12 cellular contexts compared by ENCODE assay signal in genomic region chr12:121288158-121288848, GRCh38. TPM values are rescaled to one million over a fixed set of nuclear protein-coding genes. Genes with fewer than 3 reads are reported as not detected.
DNase-seq lines count a peak whose midpoint lies in the region; ATAC-seq and TF ChIP-seq lines count a peak whose summit lies in the region.
"Had no signal": no experiment of that assay in that cellular context is flagged by ENCODE, and none has a peak within 500 bp of the region (broad histone marks: within the 10 kb centered on the region; RNA-seq: fewer than 3 reads in every experiment).

No MANE protein-coding gene starts in this region.

- H3K4me1 ChIP-seq in HUES64 (ENCODE audit: insufficient read depth, low read length) (peaks cover 12% of the 10 kb centered on the region), trophoblast cell (ENCODE audit: control insufficient read depth in 1 of 2, insufficient read depth in 2 of 2, low read length in 2 of 2) (peaks cover 0 to 4% of the 10 kb centered on the region in 2 experiments)
- H3K4me1 ChIP-seq: pancreas had no signal

- H3K79me2 ChIP-seq in trophoblast cell (ENCODE audit: control insufficient read depth, insufficient read depth, low read length, poor library complexity), result no peaks in the 10 kb centered on the region

- H3K9me3 ChIP-seq in HUES64 (ENCODE audit: insufficient read depth, low read depth, low read length) (no peaks in the 10 kb centered on the region), trophoblast cell (ENCODE audit: insufficient read depth, low read depth, low read length) (no peaks in the 10 kb centered on the region)
- H3K9me3 ChIP-seq: pancreas had no signal

- ATAC-seq in HG02981 (IDR thresholded peaks at IDR 0.05; ENCODE audit: unreplicated experiment), result no peak
- ATAC-seq: pancreas had no signal

- H3K4me3 ChIP-seq in HUES64 (ENCODE audit: low read length) (no peak overlapping the region), coronary artery (no peak overlapping the region), trophoblast cell (ENCODE audit: low read depth, low read length) (no peak overlapping the region)
- H3K4me3 ChIP-seq: pancreas had no signal

- H3K27me3 ChIP-seq in HUES64 (ENCODE audit: insufficient read depth, low read length) (no peaks in the 10 kb centered on the region), trophoblast cell (ENCODE audit: insufficient read depth, low read length) (no peaks in the 10 kb centered on the region)
- H3K27me3 ChIP-seq: pancreas had no signal

- H2BK5ac ChIP-seq in trophoblast cell (ENCODE audit: low read depth, low read length, poor library complexity), result no peak overlapping the region

- H3K79me1 ChIP-seq in trophoblast cell (ENCODE audit: low read length), result no peaks in the 10 kb centered on the region

- no peak overlapping the region for H3K4me2 ChIP-seq in trophoblast cell (ENCODE audit: low read length)

- no peak overlapping the region for H2BK120ac ChIP-seq in trophoblast cell (ENCODE audit: insufficient read depth, low read length, poor library complexity)

- no peak for TF ChIP-seq CTCF in coronary artery (IDR thresholded peaks at IDR 0.05)

- H3K36me3 ChIP-seq in HUES64 (ENCODE audit: insufficient read depth, low read length) (peaks cover 8% of the 10 kb centered on the region; the same call in 1 of the 2 replicates), trophoblast cell (ENCODE audit: control insufficient read depth in 1 of 2, insufficient read depth in 2 of 2, low read length in 2 of 2) (peaks cover 0 to 2% of the 10 kb centered on the region in 2 experiments)
- H3K36me3 ChIP-seq: pancreas had no signal

- no peak overlapping the region for H3K14ac ChIP-seq in trophoblast cell (ENCODE audit: low read length)

- H4K8ac ChIP-seq in trophoblast cell (ENCODE audit: low read depth, low read length), result peak overlapping the region; percentile 20

- no peak overlapping the region for H2BK12ac ChIP-seq in trophoblast cell (ENCODE audit: low read length)

- H3K27ac ChIP-seq in HUES64 (ENCODE audit: low read depth, low read length) (no peak overlapping the region; the same call in 1 of the 2 replicates), coronary artery (peak overlapping the region; percentile 60 to 67), trophoblast cell (ENCODE audit: low read depth, low read length) (no peak overlapping the region)
- H3K27ac ChIP-seq: pancreas had no signal

- WGBS in HUES64, result 59% methylated on average over 10 of the region's 10 CpGs
- no CpG with 5 or more reads among the region's 10 CpGs for WGBS in trophoblast cell (ENCODE audit: extremely low coverage, insufficient coverage, insufficient read length)

- no peak overlapping the region for H4K91ac ChIP-seq in trophoblast cell (ENCODE audit: low read depth, low read length)

- DNase-seq in GF-D8 (lab: John Stamatoyannopoulos, UW) (peak; percentile 48), coronary artery (ENCODE audit: low spot score) (no peak), trophoblast cell (no peak), LoVo (ENCODE audit: low spot score) (no peak), islet precursor cell (no peak)
- DNase-seq in activated CD8-positive, alpha-beta memory T cell treated with anti-CD3 and anti-CD28 coated beads, Interleukin-2, amount 50 U/mL, for 48 hours, result no peak
- DNase-seq: CD4-positive, alpha-beta T cell; kidney glomerular epithelial cell; NCI-H1694 treated with DMSO at 0.1 percent for 48 hours had no signal

- H3K23ac ChIP-seq in trophoblast cell (ENCODE audit: low read length), result no peak overlapping the region

- H2AFZ ChIP-seq in trophoblast cell (ENCODE audit: insufficient read depth, low read length, poor library complexity), result no peak overlapping the region

- H2AK5ac ChIP-seq in trophoblast cell (ENCODE audit: low read length), result no peak overlapping the region

- no peak overlapping the region for H3K4ac ChIP-seq in trophoblast cell (ENCODE audit: low read depth, low read length)

- H4K12ac ChIP-seq in trophoblast cell (ENCODE audit: low read depth, low read length), result no peak overlapping the region

- H3K9ac ChIP-seq in HUES64 (ENCODE audit: low read depth, low read length) (peak overlapping the region; percentile 36; the same call in 1 of the 2 replicates), trophoblast cell (ENCODE audit: low read length) (no peak overlapping the region)

- no peak overlapping the region for H3K18ac ChIP-seq in trophoblast cell (ENCODE audit: low read length)

RNA-seq across cellular contexts. Expression of gene CAMKK2, which starts 8.2 kb away (rescaled TPM):
- polyA plus RNA-seq in HUES64 (2013, experiment 1 of 2), result 20.2 TPM
- 20.5 TPM for polyA plus RNA-seq in HUES64 (2013, experiment 2 of 2)
- 10.5 and 11.5 TPM in 2 replicates for polyA plus RNA-seq in trophoblast cell (2013)

Comparison
In these comparisons a context has a peak if more than half of its experiments do, and no peak if none do; other contexts are left out.
1. H3K27ac ChIP-seq: peak in coronary artery (2 of 2); none in HUES64 (single experiment) and trophoblast cell (single experiment).